Comparison of ENCODE assay signal across 9 cellular contexts in the genomic region with DNA sequence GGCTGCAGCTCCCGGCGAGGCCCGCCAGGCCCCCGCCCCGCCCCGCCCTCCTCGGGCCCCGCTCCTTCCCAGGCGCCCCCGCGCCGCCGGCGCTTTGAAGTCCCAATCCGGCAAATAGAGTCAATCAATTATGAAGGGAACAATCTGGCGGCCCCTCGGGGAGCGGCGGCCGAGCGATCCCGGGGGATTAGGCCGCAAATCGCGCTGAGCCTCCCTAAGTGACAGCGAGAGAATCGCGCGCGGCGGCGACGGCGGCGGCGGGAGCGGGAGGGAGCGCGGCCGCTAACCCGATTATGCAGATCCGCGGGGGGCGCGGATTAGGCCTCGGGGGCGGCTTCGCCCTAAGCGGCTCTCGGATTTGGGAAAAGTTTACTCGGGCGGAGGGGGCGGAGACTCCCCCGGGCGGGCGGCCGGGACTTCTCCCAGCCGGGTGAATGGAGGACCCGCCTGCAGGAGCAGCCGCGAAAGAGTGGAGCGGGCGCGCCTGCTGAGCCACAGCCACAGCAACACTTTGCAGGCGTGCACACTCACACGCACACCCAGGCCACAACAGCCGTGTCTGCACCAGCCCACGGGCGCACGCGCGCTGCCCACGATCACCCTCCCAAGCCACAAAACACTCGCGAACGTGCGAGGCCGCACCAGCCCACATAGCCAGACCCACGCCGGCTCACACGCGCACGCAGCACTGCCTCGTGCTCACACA. TPM values are rescaled to one million over a fixed set of nuclear protein-coding genes. Genes with fewer than 3 reads are reported as not detected.
DNase-seq lines count a peak whose midpoint lies in the region; ATAC-seq, FAIRE-seq and TF ChIP-seq lines count a peak whose summit lies in the region.
"Had no signal": no experiment of that assay in that cellular context is flagged by ENCODE, and none has a peak within 500 bp of the region (broad histone marks: within the 10 kb centered on the region; RNA-seq: fewer than 3 reads in every experiment).

No MANE protein-coding gene starts in this region.

- no peak overlapping the region for H2AFZ ChIP-seq in H9 (ENCODE audit: low read length)

- no peak overlapping the region for H2BK20ac ChIP-seq in H9 (ENCODE audit: low read depth, low read length, poor library complexity, severe bottlenecking)

- no peak overlapping the region for H3K27ac ChIP-seq in 22Rv1
- H3K27ac ChIP-seq in H9 (ENCODE audit: insufficient read length, low read depth, low read length): no peak overlapping the region

- H3K9ac ChIP-seq in H9 (ENCODE audit: extremely low read depth, insufficient read length, low read length): no peak overlapping the region

- ATAC-seq in activated B cell treated with CpG ODN at 0.5 μM for 24 hours (ENCODE audit: low read depth): peak; percentile 10
- ATAC-seq in GM21515 (IDR thresholded peaks at IDR 0.05; ENCODE audit: unreplicated experiment): no peak

- no peak overlapping the region for H4K8ac ChIP-seq in H9 (replicated peaks; ENCODE audit: insufficient read length, low read depth, low read length)

- H3K4me3 Mint-ChIP-seq in H9 (peak overlapping the region; percentile 65 to 85), activated B cell treated with CpG ODN at 0.5 μM for 24 hours (peak overlapping the region; percentile 80), osteocyte (ENCODE audit: unreplicated experiment) (peak overlapping the region; percentile 72)

- no peak overlapping the region for H2AK5ac ChIP-seq in H9 (ENCODE audit: insufficient read length, low read length)

- no peak overlapping the region for H2BK5ac ChIP-seq in H9 (ENCODE audit: insufficient read length, low read length)

- H3K79me1 ChIP-seq in H9 (ENCODE audit: insufficient read depth, low read depth, low read length, poor library complexity, severe bottlenecking): no peaks in the 10 kb centered on the region

- H3K4ac ChIP-seq in H9 (ENCODE audit: low read depth, low read length): no peak overlapping the region

- no peak overlapping the region for H2BK120ac ChIP-seq in H9 (ENCODE audit: low read depth, low read length, poor library complexity, severe bottlenecking)

- DNase-seq in H9 (peak; percentile 70), activated B cell treated with CpG ODN at 0.5 μM for 24 hours (no peak), foreskin fibroblast (peak in 1 of 2 donors; percentile 38), osteocyte (ENCODE audit: extremely low spot score, unreplicated experiment) (no peak), AML-193 (lab: John Stamatoyannopoulos, UW) (no peak), RCC 7860 (ENCODE audit: low spot score) (no peak)

- peaks cover 4% of the 10 kb centered on the region for H3K4me1 ChIP-seq in H9 (ENCODE audit: insufficient read depth, low read length)

- H2BK15ac ChIP-seq in H9 (ENCODE audit: low read depth, low read length): no peak overlapping the region

- H3K9me3 Mint-ChIP-seq in H9: no peaks in the 10 kb centered on the region; a peak in 1 of 5 replicates
- no peaks in the 10 kb centered on the region for H3K9me3 Mint-ChIP-seq in activated B cell treated with CpG ODN at 0.5 μM for 24 hours
- H3K9me3 Mint-ChIP-seq in osteocyte (ENCODE audit: unreplicated experiment): no peaks in the 10 kb centered on the region

- H3K27ac Mint-ChIP-seq in H9 (peak overlapping the region in 1 of 3 experiments; percentile 23; a peak in 1 of 7 replicates), activated B cell treated with CpG ODN at 0.5 μM for 24 hours (no peak overlapping the region), osteocyte (ENCODE audit: unreplicated experiment) (no peak overlapping the region)

- H3K4me2 ChIP-seq in H9 (ENCODE audit: insufficient read depth, insufficient read length, low read length): peak overlapping the region; percentile 25

- 0 out of 2 replicates have a peak, but pooled peaks have one; percentile 3 for TF ChIP-seq CTCF in 22Rv1 (IDR thresholded peaks at IDR 0.05)
- no peak for TF ChIP-seq CTCF in H9 (conservative IDR thresholded peaks at IDR 0.05)
- no peak for TF ChIP-seq CTCF in activated B cell treated with CpG ODN at 0.5 μM for 24 hours (IDR thresholded peaks at IDR 0.05)
- no peak for TF ChIP-seq CTCF in foreskin fibroblast (IDR thresholded peaks at IDR 0.05; ENCODE audit: low read depth, low read length)
- no peak for TF ChIP-seq CTCF in osteocyte (IDR thresholded peaks at IDR 0.05)

- FAIRE-seq in RCC 7860 (lab: Jason Lieb, UNC): no peak
- FAIRE-seq: GM18507 had no signal

- H3K4me1 Mint-ChIP-seq in H9: peaks cover 56 to 71% of the 10 kb centered on the region in 2 experiments
- H3K4me1 Mint-ChIP-seq in activated B cell treated with CpG ODN at 0.5 μM for 24 hours: peaks cover 9% of the 10 kb centered on the region
- peaks cover 8% of the 10 kb centered on the region for H3K4me1 Mint-ChIP-seq in osteocyte (ENCODE audit: unreplicated experiment)

- H3K9me3 ChIP-seq in H9 (ENCODE audit: control insufficient read depth, low read depth, low read length): no peaks in the 10 kb centered on the region

- H4K5ac ChIP-seq in H9 (ENCODE audit: insufficient read length, low read depth, low read length): no peak overlapping the region

- intact Hi-C loops in activated B cell treated with CpG ODN at 0.5 μM for 24 hours (cut with micrococcal nuclease): no loop called here

- H3K79me2 ChIP-seq in H9 (ENCODE audit: insufficient read depth, low read length): no peaks in the 10 kb centered on the region

- POLR2A ChIA-PET in activated B cell treated with CpG ODN at 0.5 μM for 24 hours (lab: Charles Lee): no interaction called here

- H3K23me2 ChIP-seq in H9 (ENCODE audit: insufficient read length, low read depth, low read length, poor library complexity, severe bottlenecking): peaks cover 11% of the 10 kb centered on the region

- no peak overlapping the region for H3K23ac ChIP-seq in H9 (ENCODE audit: insufficient read length, low read depth, low read length)

- peak overlapping the region; percentile 42 to 45 for H3K4me3 ChIP-seq in foreskin fibroblast (ENCODE audit: low read depth in 1 of 2, low read length in 2 of 2)

- no peaks in the 10 kb centered on the region for H4K20me1 ChIP-seq in H9 (ENCODE audit: control insufficient read depth, insufficient read depth, insufficient read length)

- no peak overlapping the region for H3K14ac ChIP-seq in H9 (ENCODE audit: insufficient read depth, low read length)

- H3K27me3 Mint-ChIP-seq in H9 (ENCODE audit: low read depth): peaks cover 99% of the 10 kb centered on the region
- H3K27me3 Mint-ChIP-seq in activated B cell treated with CpG ODN at 0.5 μM for 24 hours: peaks cover 47% of the 10 kb centered on the region
- peaks cover 53% of the 10 kb centered on the region for H3K27me3 Mint-ChIP-seq in osteocyte (ENCODE audit: unreplicated experiment)

- CTCF ChIA-PET in activated B cell treated with CpG ODN at 0.5 μM for 24 hours (lab: Charles Lee): no interaction called here

- H2BK12ac ChIP-seq in H9 (ENCODE audit: insufficient read length, low read depth, low read length): no peak overlapping the region

- no peak overlapping the region for H4K91ac ChIP-seq in H9 (ENCODE audit: insufficient read length, low read depth, low read length)

- H3T11ph ChIP-seq in H9 (ENCODE audit: low read length): no peak overlapping the region

- peaks cover 18% of the 10 kb centered on the region; the same call in 1 of the 2 replicates for H3K27me3 ChIP-seq in H9 (ENCODE audit: insufficient read depth, low read length)

- no CpG with 5 or more reads among the region's 84 CpGs for WGBS in H9 (ENCODE audit: extremely low coverage, insufficient read length, low lambda C conversion rate)

- no peak overlapping the region for H3K18ac ChIP-seq in H9 (ENCODE audit: insufficient read length, low read depth, low read length)

- H3K56ac ChIP-seq in H9 (ENCODE audit: insufficient read length, low read depth, low read length): no peak overlapping the region

- H3K36me3 Mint-ChIP-seq in H9 (ENCODE audit: insufficient read depth in 1 of 3, low read depth in 3 of 3): no peaks in the 10 kb centered on the region; a peak in 1 of 7 replicates
- no peaks in the 10 kb centered on the region for H3K36me3 Mint-ChIP-seq in activated B cell treated with CpG ODN at 0.5 μM for 24 hours (ENCODE audit: low read depth)
- H3K36me3 Mint-ChIP-seq in osteocyte (ENCODE audit: unreplicated experiment): no peaks in the 10 kb centered on the region

RNA-seq across cellular contexts. Expression of a gene that starts 23.0 kb away (rescaled TPM):
- total RNA-seq in H9 (2021) (2.3 and 2.5 TPM in 2 replicates), activated B cell treated with CpG ODN at 0.5 μM for 24 hours (not detected in 2 replicates), osteocyte (not detected in 2 replicates)
